ENCODE assay signal across 18 cellular contexts in genomic region chr1:243315933-243316332, GRCh38.
A peak's percentile ranks its signal among the peaks of the same experiment; 100 is the strongest.
DNase-seq lines count a peak whose midpoint lies in the region; FAIRE-seq and TF ChIP-seq lines count a peak whose summit lies in the region.
"Had no signal": no experiment of that assay in that cellular context is flagged by ENCODE, and none has a peak within 500 bp of the region (broad histone marks: within the 10 kb centered on the region; RNA-seq: fewer than 3 reads in every experiment).

No MANE protein-coding gene starts in this region.

- H2AFZ ChIP-seq in astrocyte (ENCODE audit: low read depth, low read length), result no peak overlapping the region
- H2AFZ ChIP-seq: hepatocyte, PC-9 had no signal

- H3K4me3 ChIP-seq in HUES64 (ENCODE audit: low read length) (peak overlapping the region; percentile 37), astrocyte (ENCODE audit: insufficient read depth, low read depth, low read length) (no peak overlapping the region), iPS-15b (ENCODE audit: low read depth, low read length) (peak overlapping the region; percentile 23)
- H3K4me3 ChIP-seq: esophagus muscularis mucosa, hepatocyte, pancreas, PC-9 had no signal

- no peak for DNase-seq in astrocyte (ENCODE audit: low read depth)
- DNase-seq in substantia nigra (lab: John Stamatoyannopoulos, UW), result no peak
- no peak for DNase-seq in middle frontal gyrus (ENCODE audit: extremely low spot score, low spot score)
- DNase-seq in MV-4-11 (lab: John Stamatoyannopoulos, UW), result no peak
- DNase-seq in ureter (ENCODE audit: low spot score), result no peak
- DNase-seq: activated CD8-positive, alpha-beta memory T cell treated with anti-CD3 and anti-CD28 coated beads, Interleukin-2, amount 10 ng/mL, durations not matched to agents 7 days and 5 days; activated effector memory CD4-positive, alpha-beta T cell treated with anti-CD3 and anti-CD28 coated beads, Interleukin-2, amount 50 U/mL, for 16 hours; BE2C; dermis blood vessel endothelial cell; NCI-H1048; pancreas; PC-9; SK-N-SH; T1000 had no signal

- peaks cover 13% of the 10 kb centered on the region for H3K36me3 Mint-ChIP-seq in astrocyte (ENCODE audit: low read depth, unreplicated experiment)

- TF ChIP-seq CTCF in astrocyte (IDR thresholded peaks at IDR 0.05; ENCODE audit: insufficient read depth, low read depth, low read length), result no peak

- H3K36me3 ChIP-seq in HUES64 (ENCODE audit: insufficient read depth, low read length) (peaks cover 4% of the 10 kb centered on the region; the same call in 1 of the 2 replicates), astrocyte (ENCODE audit: insufficient read depth, low read length) (peaks cover 20% of the 10 kb centered on the region), iPS-15b (ENCODE audit: control insufficient read depth, insufficient read depth, low read length) (no peaks in the 10 kb centered on the region)
- H3K36me3 ChIP-seq: BE2C had no signal

- FAIRE-seq in astrocyte (lab: Jason Lieb, UNC), result no peak
- FAIRE-seq: pancreas had no signal

- no peaks in the 10 kb centered on the region for H3K27me3 Mint-ChIP-seq in astrocyte (ENCODE audit: low read depth, unreplicated experiment)
- H3K27me3 Mint-ChIP-seq: activated CD8-positive, alpha-beta memory T cell treated with anti-CD3 and anti-CD28 coated beads, Interleukin-2, amount 10 ng/mL, durations not matched to agents 7 days and 5 days had no signal

- H3K4me1 Mint-ChIP-seq in astrocyte (ENCODE audit: low read depth, unreplicated experiment), result peaks cover 18% of the 10 kb centered on the region

- H4K20me1 ChIP-seq in astrocyte (ENCODE audit: insufficient read depth, low read length), result peaks cover 4% of the 10 kb centered on the region

- no peaks in the 10 kb centered on the region for H3K27me3 ChIP-seq in HUES64 (ENCODE audit: insufficient read depth, low read length)
- no peaks in the 10 kb centered on the region for H3K27me3 ChIP-seq in astrocyte (ENCODE audit: insufficient read depth, low read length)
- H3K27me3 ChIP-seq in iPS-15b (ENCODE audit: control insufficient read depth, insufficient read depth, low read length), result no peaks in the 10 kb centered on the region
- H3K27me3 ChIP-seq: BE2C, esophagus muscularis mucosa, hepatocyte, pancreas had no signal

- peaks cover 5% of the 10 kb centered on the region for H3K79me2 ChIP-seq in astrocyte (ENCODE audit: insufficient read depth, low read length)
- H3K79me2 ChIP-seq: hepatocyte had no signal

- peak overlapping the region; percentile 27 for H3K4me2 ChIP-seq in astrocyte (ENCODE audit: low read length)
- H3K4me2 ChIP-seq: hepatocyte, PC-9, SK-N-SH had no signal

- H3K9ac ChIP-seq in HUES64 (ENCODE audit: low read depth, low read length) (peak overlapping the region; percentile 8; the same call in 1 of the 2 replicates), astrocyte (ENCODE audit: low read length) (no peak overlapping the region), iPS-15b (ENCODE audit: low read depth, low read length) (peak overlapping the region; percentile 47)
- H3K9ac ChIP-seq: SK-N-SH had no signal

- peaks cover 6% of the 10 kb centered on the region for H3K9me3 Mint-ChIP-seq in astrocyte (ENCODE audit: unreplicated experiment)

- H3K9me3 ChIP-seq in HUES64 (ENCODE audit: insufficient read depth, low read depth, low read length) (no peaks in the 10 kb centered on the region), astrocyte (ENCODE audit: insufficient read depth, low read depth, low read length) (no peaks in the 10 kb centered on the region), iPS-15b (ENCODE audit: control insufficient read depth, insufficient read depth, low read length) (no peaks in the 10 kb centered on the region)
- H3K9me3 ChIP-seq: BE2C, esophagus muscularis mucosa, pancreas, SK-N-SH had no signal

- H3K4me3 Mint-ChIP-seq in astrocyte (ENCODE audit: unreplicated experiment), result peak overlapping the region; percentile 71
- H3K4me3 Mint-ChIP-seq: activated CD8-positive, alpha-beta memory T cell treated with anti-CD3 and anti-CD28 coated beads, Interleukin-2, amount 10 ng/mL, durations not matched to agents 7 days and 5 days had no signal

- H3K27ac ChIP-seq in HUES64 (ENCODE audit: low read depth, low read length) (peak overlapping the region; percentile 27; the same call in 1 of the 2 replicates), astrocyte (ENCODE audit: low read depth, low read length) (no peak overlapping the region), substantia nigra (ENCODE audit: low read depth, low read length, poor library complexity, severe bottlenecking) (peak overlapping the region; percentile 74)
- H3K27ac ChIP-seq: esophagus muscularis mucosa, hepatocyte, pancreas, PC-9 had no signal

- H3K4me1 ChIP-seq in HUES64 (ENCODE audit: insufficient read depth, low read length), result peaks cover 21% of the 10 kb centered on the region
- H3K4me1 ChIP-seq in astrocyte (ENCODE audit: insufficient read depth, low read length), result peaks cover 2% of the 10 kb centered on the region
- peaks cover 13% of the 10 kb centered on the region for H3K4me1 ChIP-seq in iPS-15b (ENCODE audit: control insufficient read depth, insufficient read depth, low read length)
- H3K4me1 ChIP-seq: BE2C had no signal

- H3K27ac Mint-ChIP-seq in astrocyte (ENCODE audit: unreplicated experiment), result peak overlapping the region; percentile 70
- H3K27ac Mint-ChIP-seq: activated CD8-positive, alpha-beta memory T cell treated with anti-CD3 and anti-CD28 coated beads, Interleukin-2, amount 10 ng/mL, durations not matched to agents 7 days and 5 days had no signal
